16 cellular contexts compared by ENCODE assay signal in genomic region chr16:15980329-15980728, GRCh38. TPM values are rescaled to one million over a fixed set of nuclear protein-coding genes. Genes with fewer than 3 reads are reported as not detected.
DNase-seq lines count a peak whose midpoint lies in the region; ATAC-seq and TF ChIP-seq lines count a peak whose summit lies in the region.
"Had no signal": no experiment of that assay in that cellular context is flagged by ENCODE, and none has a peak within 500 bp of the region (broad histone marks: within the 10 kb centered on the region; RNA-seq: fewer than 3 reads in every experiment).

No MANE protein-coding gene starts in this region.

- no peak overlapping the region for H3K4me3 Mint-ChIP-seq in endodermal cell
- H3K4me3 Mint-ChIP-seq: CD4-positive, CD25-positive, alpha-beta regulatory T cell; GM23338 had no signal

- TF ChIP-seq POLR2A in sigmoid colon (IDR thresholded peaks at IDR 0.05): no peak

- H3K9me3 Mint-ChIP-seq in endodermal cell: peaks cover 60% of the 10 kb centered on the region

- CTCF ChIA-PET in Panc1 (lab: Charles Lee): no interaction called here

- peak; percentile 7; the same call in 1 of the 2 replicates for ATAC-seq in Panc1
- ATAC-seq: GM23338 had no signal

- H3K27me3 Mint-ChIP-seq in endodermal cell (ENCODE audit: insufficient read depth): peaks cover 4% of the 10 kb centered on the region
- H3K27me3 Mint-ChIP-seq: CD4-positive, CD25-positive, alpha-beta regulatory T cell had no signal

- H3K27ac ChIP-seq in ACC112 (ENCODE audit: low read depth, low read length) (peak overlapping the region; percentile 84), Panc1 (ENCODE audit: low read length) (peak overlapping the region; percentile 15; the same call in 1 of the 2 replicates), endodermal cell (ENCODE audit: low read depth, low read length) (no peak overlapping the region), sigmoid colon (peak overlapping the region in 3 of 4 donors; percentile 3 to 55 (median 10))

- H3K36me3 ChIP-seq in ACC112 (ENCODE audit: insufficient read depth, low read length) (peaks cover 37% of the 10 kb centered on the region), Panc1 (ENCODE audit: control insufficient read depth, insufficient read depth, low read length) (no peaks in the 10 kb centered on the region), endodermal cell (ENCODE audit: control insufficient read depth, insufficient read depth, low read length) (peaks cover 18% of the 10 kb centered on the region), sigmoid colon (no peaks in the 10 kb centered on the region)

- no peak overlapping the region for H2AFZ ChIP-seq in ACC112 (ENCODE audit: low read length, unreplicated experiment)
- H2AFZ ChIP-seq: GM23338 had no signal

- H3K4me1 Mint-ChIP-seq in endodermal cell: peaks cover 13% of the 10 kb centered on the region

- WGBS in endodermal cell (ENCODE audit: insufficient coverage in 1 of 2, insufficient read length in 1 of 2), 2 experiments: 86% methylated on average over 1 to 3 of the region's 3 CpGs
- WGBS in sigmoid colon, 2 donors: 67 to 83% methylated on average over 3 of the region's 3 CpGs

- H3K4me3 ChIP-seq in ACC112 (ENCODE audit: low read depth, low read length) (no peak overlapping the region), Panc1 (ENCODE audit: low read depth in 2 of 2, low read length in 2 of 2) (no peak overlapping the region), endodermal cell (ENCODE audit: low read length) (peak overlapping the region; percentile 28), sigmoid colon (no peak overlapping the region)
- H3K4me3 ChIP-seq: GM23338 had no signal

- H3K36me3 Mint-ChIP-seq in endodermal cell (ENCODE audit: low read depth): peaks cover 58% of the 10 kb centered on the region

- H3K4me1 ChIP-seq in ACC112 (ENCODE audit: control insufficient read depth, insufficient read depth, low read length, unreplicated experiment): peaks cover 52% of the 10 kb centered on the region
- H3K4me1 ChIP-seq in Panc1 (ENCODE audit: control insufficient read depth, insufficient read depth, low read length): peaks cover 37% of the 10 kb centered on the region
- H3K4me1 ChIP-seq in endodermal cell (ENCODE audit: control insufficient read depth, insufficient read depth, low read length): no peaks in the 10 kb centered on the region
- peaks cover 0 to 56% (median 39%) of the 10 kb centered on the region in 4 donors for H3K4me1 ChIP-seq in sigmoid colon

- intact Hi-C loops in Panc1 (cut with micrococcal nuclease; ENCODE audit: unreplicated experiment) (no loop called here), sigmoid colon (cut with DNase I) (no loop called here)

- BruUV-seq in Panc1 (replicated peaks; lab: Mats Ljungman, UMichigan): no TSS peak

- H3K9ac ChIP-seq in endodermal cell (ENCODE audit: extremely low read depth, low read length, poor library complexity, severe bottlenecking): no peak overlapping the region

- in situ Hi-C loops in Panc1 (cut with HindIII; ENCODE audit: low pct_unique_long_range_greater_than_20kb, low sequenced_read_pairs): no loop called here

- H3K79me2 ChIP-seq in ACC112 (ENCODE audit: control insufficient read depth, insufficient read depth, low read length, unreplicated experiment): peaks cover 96% of the 10 kb centered on the region

- H3K9me3 ChIP-seq in Panc1 (ENCODE audit: control insufficient read depth, insufficient read depth, low read depth, low read length) (peaks cover 17% of the 10 kb centered on the region; the same call in 1 of the 2 replicates), endodermal cell (ENCODE audit: control insufficient read depth, low read length) (peaks cover 53% of the 10 kb centered on the region), sigmoid colon (peaks cover 0 to 15% (median 0%) of the 10 kb centered on the region in 4 donors)

- POLR2A ChIA-PET in Panc1 (lab: Charles Lee): no interaction called here

- no peak for DNase-seq in Panc1 (ENCODE audit: low read depth, low spot score)
- no peak for DNase-seq in endodermal cell
- DNase-seq in sigmoid colon: no peak
- no peak for DNase-seq in T1000 (lab: John Stamatoyannopoulos, UW)
- DNase-seq in effector CD4-positive, alpha-beta T cell: no peak
- no peak for DNase-seq in NCI-H2227 (lab: John Stamatoyannopoulos, UW; ENCODE audit: unreplicated experiment)
- DNase-seq: AML-193; CD4-positive, CD25-positive, alpha-beta regulatory T cell; DMS79; NCI-H1436; NCI-H2081; NCI-H2227 treated with DMSO at 0.1 percent for 48 hours; NCI-H526; PC-3 had no signal

- no peaks in the 10 kb centered on the region for H3K27me3 ChIP-seq in ACC112 (ENCODE audit: insufficient read depth, low read length)
- no peaks in the 10 kb centered on the region for H3K27me3 ChIP-seq in Panc1 (ENCODE audit: control insufficient read depth, insufficient read depth, low read length)
- H3K27me3 ChIP-seq in endodermal cell (ENCODE audit: control insufficient read depth, insufficient read depth, low read length, poor library complexity, severe bottlenecking): no peaks in the 10 kb centered on the region
- no peaks in the 10 kb centered on the region for H3K27me3 ChIP-seq in sigmoid colon

- TF ChIP-seq EP300 in sigmoid colon (IDR thresholded peaks at IDR 0.05): no peak

- TF ChIP-seq CTCF in Panc1 (IDR thresholded peaks at IDR 0.05): no peak
- TF ChIP-seq CTCF in endodermal cell (conservative IDR thresholded peaks at IDR 0.05): no peak
- no peak for TF ChIP-seq CTCF in sigmoid colon (IDR thresholded peaks at IDR 0.05)

- H3K27ac Mint-ChIP-seq in endodermal cell: no peak overlapping the region
- H3K27ac Mint-ChIP-seq: CD4-positive, CD25-positive, alpha-beta regulatory T cell; GM23338 had no signal

RNA-seq across cellular contexts. Expression of gene ABCC1, which starts 30.9 kb away (rescaled TPM):
- 296 TPM for total RNA-seq in Panc1 (2021; ENCODE audit: unreplicated experiment)
- 397 TPM for polyA plus RNA-seq in Panc1 (2012; ENCODE audit: insufficient read length)
- 10 to 100 TPM; 47.1 to 51.2 TPM for total RNA-seq in endodermal cell
- 32.4 TPM for polyA plus RNA-seq in endodermal cell (2013, experiment 1 of 2)
- 31.2 TPM for polyA plus RNA-seq in endodermal cell (2013, experiment 2 of 2)
- 10 to 100 TPM; 22.5 to 51.8 (median 32.5) TPM for total RNA-seq in sigmoid colon
- polyA plus RNA-seq in sigmoid colon: 10 to 100 TPM in 1 of 3 donors, 1 to 10 TPM in 2; 1.8 to 17.6 (median 1.8) TPM
